Comparison of ENCODE assay signal across 10 cellular contexts in genomic region chr6:31558631-31559500, GRCh38. TPM values are rescaled to one million over a fixed set of nuclear protein-coding genes. Genes with fewer than 3 reads are reported as not detected.
DNase-seq lines count a peak whose midpoint lies in the region; ATAC-seq and TF ChIP-seq lines count a peak whose summit lies in the region.
"Had no signal": no experiment of that assay in that cellular context is flagged by ENCODE, and none has a peak within 500 bp of the region (broad histone marks: within the 10 kb centered on the region; RNA-seq: fewer than 3 reads in every experiment).

No MANE protein-coding gene starts in this region.

- no peak for TF ChIP-seq EP300 in gastroesophageal sphincter (IDR thresholded peaks at IDR 0.05)

- no peaks in the 10 kb centered on the region for H3K9me3 ChIP-seq in BLaER1 treated with 17β-estradiol and CSF1 and Interleukin-3, amounts not matched to agents 10 nM and 100 nM (replicated peaks in 1 of 11)
- no peaks in the 10 kb centered on the region for H3K9me3 ChIP-seq in Karpas-422 (ENCODE audit: low read length)
- no peaks in the 10 kb centered on the region for H3K9me3 ChIP-seq in gastroesophageal sphincter
- H3K9me3 ChIP-seq in skeletal muscle satellite cell (replicated peaks; ENCODE audit: low read length) = no peaks in the 10 kb centered on the region

- peaks cover 90 to 100% (median 96%) of the 10 kb centered on the region in 10 experiments for H3K4me1 ChIP-seq in BLaER1 treated with 17β-estradiol and CSF1 and Interleukin-3, amounts not matched to agents 10 nM and 100 nM
- H3K4me1 ChIP-seq in Karpas-422 (ENCODE audit: low read length) (peaks cover 94% of the 10 kb centered on the region), gastroesophageal sphincter (peaks cover 0 to 39% (median 0%) of the 10 kb centered on the region in 3 donors), skeletal muscle satellite cell (ENCODE audit: control insufficient read depth, insufficient read depth, low read length) (peaks cover 43% of the 10 kb centered on the region)

- CTCF ChIA-PET in activated CD8-positive, alpha-beta memory T cell treated with anti-CD3 and anti-CD28 coated beads, Interleukin-2, amount 10 ng/mL, durations not matched to agents 7 days and 5 days (lab: Charles Lee) = interaction anchor here (1.0 to 12.1 kb wide), 5 partner anchors 9 to 37 kb away, joined by 3 to 189 read pairs (median 21); partner anchors contain the start of genes LST1, LTA, LTB and NCR3

- TF ChIP-seq POLR2A in gastroesophageal sphincter (IDR thresholded peaks at IDR 0.05) = no peak

- peak overlapping the region; percentile 30 to 69 (median 58) for H3K4me3 ChIP-seq in BLaER1 treated with 17β-estradiol and CSF1 and Interleukin-3, amounts not matched to agents 10 nM and 100 nM
- H3K4me3 ChIP-seq in Karpas-422 (ENCODE audit: low read length) (peak overlapping the region; percentile 64), gastroesophageal sphincter (no peak overlapping the region), skeletal muscle satellite cell (ENCODE audit: low read length) (no peak overlapping the region)
- H3K4me3 ChIP-seq: cardiac muscle cell had no signal

- TF ChIP-seq CTCF in gastroesophageal sphincter (IDR thresholded peaks at IDR 0.05) = no peak

- H3K9ac ChIP-seq in BLaER1 treated with 17β-estradiol and CSF1 and Interleukin-3, amounts not matched to agents 10 nM and 100 nM = peak overlapping the region; percentile 73 to 96 (median 92)
- H3K9ac ChIP-seq in Karpas-422 (ENCODE audit: low read length) (peak overlapping the region; percentile 93), skeletal muscle satellite cell (ENCODE audit: low read depth, low read length) (peak overlapping the region; percentile 54)

- peak; percentile 56 for ATAC-seq in activated CD8-positive, alpha-beta memory T cell treated with anti-CD3 and anti-CD28 coated beads, Interleukin-2, amount 10 ng/mL, durations not matched to agents 7 days and 5 days
- ATAC-seq in gastroesophageal sphincter (peak; percentile 35), HG03025 (IDR thresholded peaks at IDR 0.05; ENCODE audit: low FRiP score, unreplicated experiment) (no peak)

- H3K27me3 ChIP-seq in BLaER1 treated with 17β-estradiol and CSF1 and Interleukin-3, amounts not matched to agents 10 nM and 100 nM = no peaks in the 10 kb centered on the region
- no peaks in the 10 kb centered on the region for H3K27me3 ChIP-seq in Karpas-422 (ENCODE audit: low read length)
- H3K27me3 ChIP-seq in gastroesophageal sphincter = no peaks in the 10 kb centered on the region
- H3K27me3 ChIP-seq in skeletal muscle satellite cell (ENCODE audit: control insufficient read depth, insufficient read depth, low read length) = no peaks in the 10 kb centered on the region
- H3K27me3 ChIP-seq: cardiac muscle cell had no signal

- peak overlapping the region; percentile 82 to 100 (median 99) for H3K27ac ChIP-seq in BLaER1 treated with 17β-estradiol and CSF1 and Interleukin-3, amounts not matched to agents 10 nM and 100 nM
- H3K27ac ChIP-seq in Karpas-422 (ENCODE audit: low read length) (peak overlapping the region; percentile 99), gastroesophageal sphincter (peak overlapping the region in 3 of 4 donors; percentile 48 to 64 (median 56))

- no peak overlapping the region for H2AFZ ChIP-seq in Karpas-422 (ENCODE audit: low read length)

- WGBS in gastroesophageal sphincter (ENCODE audit: low coverage in 1 of 2), 2 donors = 57 to 83% methylated on average over 4 to 9 of the region's 14 CpGs

- no peaks in the 10 kb centered on the region for H3K9me2 ChIP-seq in Karpas-422 (replicated peaks; ENCODE audit: insufficient read depth, low read length)

- H3K36me3 ChIP-seq in BLaER1 treated with 17β-estradiol and CSF1 and Interleukin-3, amounts not matched to agents 10 nM and 100 nM = peaks cover 3 to 24% (median 10%) of the 10 kb centered on the region in 11 experiments; a peak in 15 of 22 replicates
- H3K36me3 ChIP-seq in Karpas-422 (ENCODE audit: insufficient read depth, low read length) = no peaks in the 10 kb centered on the region
- peaks cover 0 to 66% of the 10 kb centered on the region in 2 donors for H3K36me3 ChIP-seq in gastroesophageal sphincter
- H3K36me3 ChIP-seq in skeletal muscle satellite cell (ENCODE audit: insufficient read depth, low read length) = peaks cover 30% of the 10 kb centered on the region

- no peaks in the 10 kb centered on the region for H3K9me3 Mint-ChIP-seq in activated CD8-positive, alpha-beta memory T cell treated with anti-CD3 and anti-CD28 coated beads, Interleukin-2, amount 10 ng/mL, durations not matched to agents 7 days and 5 days (ENCODE audit: low read depth)

- H3K27ac Mint-ChIP-seq in activated CD8-positive, alpha-beta memory T cell treated with anti-CD3 and anti-CD28 coated beads, Interleukin-2, amount 10 ng/mL, durations not matched to agents 7 days and 5 days = peak overlapping the region; percentile 82

- peaks cover 10% of the 10 kb centered on the region; the same call in 1 of the 2 replicates for H3K79me2 ChIP-seq in Karpas-422 (ENCODE audit: low read length)

- H3K27me3 Mint-ChIP-seq in activated CD8-positive, alpha-beta memory T cell treated with anti-CD3 and anti-CD28 coated beads, Interleukin-2, amount 10 ng/mL, durations not matched to agents 7 days and 5 days = peaks cover 24% of the 10 kb centered on the region

- H3K4me3 Mint-ChIP-seq in activated CD8-positive, alpha-beta memory T cell treated with anti-CD3 and anti-CD28 coated beads, Interleukin-2, amount 10 ng/mL, durations not matched to agents 7 days and 5 days = peak overlapping the region; percentile 53

- H3K36me3 Mint-ChIP-seq in activated CD8-positive, alpha-beta memory T cell treated with anti-CD3 and anti-CD28 coated beads, Interleukin-2, amount 10 ng/mL, durations not matched to agents 7 days and 5 days = peaks cover 35% of the 10 kb centered on the region

- H4K20me1 ChIP-seq in BLaER1 treated with 17β-estradiol and CSF1 and Interleukin-3, amounts not matched to agents 10 nM and 100 nM = no peaks in the 10 kb centered on the region; a peak in 2 of 22 replicates
- no peaks in the 10 kb centered on the region for H4K20me1 ChIP-seq in Karpas-422 (ENCODE audit: insufficient read depth, low read depth, low read length)

- DNase-seq in Karpas-422 (peak; percentile 96), COLO668 (lab: John Stamatoyannopoulos, UW; ENCODE audit: unreplicated experiment) (no peak), NCI-H2196 treated with DMSO at 0.1 percent for 48 hours (lab: John Stamatoyannopoulos, UW; ENCODE audit: unreplicated experiment) (no peak)
- DNase-seq in activated CD8-positive, alpha-beta memory T cell treated with anti-CD3 and anti-CD28 coated beads, Interleukin-2, amount 10 ng/mL, durations not matched to agents 7 days and 5 days = peak; percentile 80

- peak overlapping the region; percentile 96 to 100 (median 100) for H3K4me2 ChIP-seq in BLaER1 treated with 17β-estradiol and CSF1 and Interleukin-3, amounts not matched to agents 10 nM and 100 nM
- H3K4me2 ChIP-seq in Karpas-422 (ENCODE audit: low read depth, low read length, poor library complexity, severe bottlenecking) (peak overlapping the region; percentile 83), skeletal muscle satellite cell (ENCODE audit: low read length) (no peak overlapping the region)

- peaks cover 62% of the 10 kb centered on the region for H3K4me1 Mint-ChIP-seq in activated CD8-positive, alpha-beta memory T cell treated with anti-CD3 and anti-CD28 coated beads, Interleukin-2, amount 10 ng/mL, durations not matched to agents 7 days and 5 days

RNA-seq across cellular contexts. Expression of gene NFKBIL1, which starts 11.5 kb away (rescaled TPM):
- 21.8 and 46.1 TPM in 2 replicates for total RNA-seq in Karpas-422 (2014; rRNA removed; shearing (Covaris generic); ENCODE audit: low replicate concordance)
- total RNA-seq in activated CD8-positive, alpha-beta memory T cell treated with anti-CD3 and anti-CD28 coated beads, Interleukin-2, amount 10 ng/mL, durations not matched to agents 7 days and 5 days = 10 to 100 TPM; 13.6 to 16.2 TPM
- 10 to 100 TPM; 21.3 to 44.2 (median 28.5) TPM for total RNA-seq in gastroesophageal sphincter
- 20.3 and 24.5 TPM in 2 replicates for total RNA-seq in skeletal muscle satellite cell (2012; rRNA removed)

RNA-seq across cellular contexts. Expression of gene ATP6V1G2, which starts 12.5 kb away (rescaled TPM):
- 15.2 and 34.9 TPM in 2 replicates for total RNA-seq in Karpas-422 (2014; rRNA removed; shearing (Covaris generic); ENCODE audit: low replicate concordance)
- 1 to 10 TPM; 1.0 to 3.8 TPM for total RNA-seq in activated CD8-positive, alpha-beta memory T cell treated with anti-CD3 and anti-CD28 coated beads, Interleukin-2, amount 10 ng/mL, durations not matched to agents 7 days and 5 days
- total RNA-seq in gastroesophageal sphincter = 1 to 10 TPM; 1.3 to 5.7 (median 2.9) TPM
- 0.76 and 1.5 TPM in 2 replicates for total RNA-seq in skeletal muscle satellite cell (2012; rRNA removed)

RNA-seq across cellular contexts. Expression of gene LTA, which starts 13.2 kb away (rescaled TPM):
- total RNA-seq in Karpas-422 (2014; rRNA removed; shearing (Covaris generic); ENCODE audit: low replicate concordance) = 71.1 and 128 TPM in 2 replicates
- 10 to 100 TPM; 21.8 to 70.0 TPM for total RNA-seq in activated CD8-positive, alpha-beta memory T cell treated with anti-CD3 and anti-CD28 coated beads, Interleukin-2, amount 10 ng/mL, durations not matched to agents 7 days and 5 days
- not detected for total RNA-seq in gastroesophageal sphincter
- not detected in 2 replicates for total RNA-seq in skeletal muscle satellite cell (2012; rRNA removed)
- total RNA-seq: cardiac muscle cell, subcutaneous adipose tissue had no signal

RNA-seq across cellular contexts. Expression of gene TNF, which starts 16.5 kb away (rescaled TPM):
- 223 and 233 TPM in 2 replicates for total RNA-seq in Karpas-422 (2014; rRNA removed; shearing (Covaris generic); ENCODE audit: low replicate concordance)
- total RNA-seq in activated CD8-positive, alpha-beta memory T cell treated with anti-CD3 and anti-CD28 coated beads, Interleukin-2, amount 10 ng/mL, durations not matched to agents 7 days and 5 days = 10 to 100 TPM; 58.8 to 65.1 TPM
- total RNA-seq in gastroesophageal sphincter = under 1 TPM in 1 of 4 donors, not detected in 3; 0.81 TPM
- total RNA-seq in skeletal muscle satellite cell (2012; rRNA removed) = 0.25 TPM in 1 of 2 replicates, not detected in the other
- total RNA-seq: cardiac muscle cell had no signal

RNA-seq across cellular contexts. Expression of gene DDX39B, which starts 17.1 kb away (rescaled TPM):
- total RNA-seq in Karpas-422 (2014; rRNA removed; shearing (Covaris generic); ENCODE audit: low replicate concordance) = 412 and 561 TPM in 2 replicates
- 100 to 1,000 TPM; 495 to 503 TPM for total RNA-seq in activated CD8-positive, alpha-beta memory T cell treated with anti-CD3 and anti-CD28 coated beads, Interleukin-2, amount 10 ng/mL, durations not matched to agents 7 days and 5 days
- total RNA-seq in gastroesophageal sphincter = 100 to 1,000 TPM; 125 to 327 (median 217) TPM
- total RNA-seq in skeletal muscle satellite cell (2012; rRNA removed) = 421 and 461 TPM in 2 replicates

Comparison
In these comparisons a context has a peak if more than half of its experiments do, and no peak if none do; other contexts are left out.
1. H3K4me3 ChIP-seq: peak in BLaER1 treated with 17β-estradiol and CSF1 and Interleukin-3, amounts not matched to agents 10 nM and 100 nM (10 of 10) and Karpas-422 (single experiment); none in gastroesophageal sphincter (0 of 2) and skeletal muscle satellite cell (single experiment).
2. DNase-seq: peak in Karpas-422 (single experiment) and activated CD8-positive, alpha-beta memory T cell treated with anti-CD3 and anti-CD28 coated beads, Interleukin-2, amount 10 ng/mL, durations not matched to agents 7 days and 5 days (single experiment); none in COLO668 (single experiment) and NCI-H2196 treated with DMSO at 0.1 percent for 48 hours (single experiment).
3. RNA of gene LTA, which starts 13.2 kb away (total RNA-seq): 71.1 to 128 TPM in Karpas-422 and 21.8 to 70.0 TPM in activated CD8-positive, alpha-beta memory T cell treated with anti-CD3 and anti-CD28 coated beads, Interleukin-2, amount 10 ng/mL, durations not matched to agents 7 days and 5 days; not detected in gastroesophageal sphincter; every median in the first group is over 10 times any median in the second.
4. Peak in every context shown above with its lines, with median percentiles within 50 percentile points of each other: H3K27ac ChIP-seq and H3K9ac ChIP-seq.